ENCODE assay signal across 30 cellular contexts in the genomic region with DNA sequence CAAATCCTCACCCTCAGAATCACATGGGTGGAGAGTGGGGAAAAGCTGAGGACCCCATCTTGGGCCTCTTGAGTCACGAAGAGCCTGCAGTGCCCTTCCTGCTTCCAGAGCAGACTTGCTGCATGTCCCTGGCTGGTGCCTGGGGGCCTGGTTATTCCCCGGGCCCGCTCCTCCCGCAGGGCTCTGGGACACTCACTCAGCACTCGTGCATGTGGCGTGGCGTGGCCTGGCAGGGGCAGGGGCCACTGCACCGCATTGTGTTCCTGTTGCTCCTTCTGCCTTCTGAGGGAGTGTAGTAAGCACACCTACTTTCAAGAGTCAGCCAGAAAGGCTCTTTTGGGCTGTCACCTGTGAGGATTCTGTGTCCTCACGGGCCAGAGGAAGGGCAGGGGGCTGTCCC. TPM values are rescaled to one million over a fixed set of nuclear protein-coding genes. Genes with fewer than 3 reads are reported as not detected.
"Had no signal": no experiment of that assay in that cellular context is flagged by ENCODE, and none has a peak within 500 bp of the region (broad histone marks: within the 10 kb centered on the region; RNA-seq: fewer than 3 reads in every experiment).

No MANE protein-coding gene starts in this region.

- H3K9me3 ChIP-seq: stomach, suprapubic skin, testis, thoracic aorta, thyroid gland, tibial artery, tibial nerve, transverse colon, upper lobe of left lung, upper lobe of right lung, uterus, vagina had no signal

- H3K36me3 ChIP-seq: uterus had no signal

- DNase-seq: stimulated activated CD4-positive, alpha-beta T cell treated with anti-CD3 and anti-CD28 coated beads, Interleukin-2, amount 100 ng/mL, for 48 hours; stimulated activated CD4-positive, alpha-beta T cell treated with anti-CD3 and anti-CD28 coated beads, Interleukin-4, amount 100 ng/mL, for 1 hour; stimulated activated CD4-positive, alpha-beta T cell treated with anti-CD3 and anti-CD28 coated beads, Interleukin-4, amount 100 ng/mL, for 24 hours; stimulated activated CD4-positive, alpha-beta T cell treated with anti-CD3 and anti-CD28 coated beads, Interleukin-4, amount 100 ng/mL, for 4 hours; stimulated activated CD8-positive, alpha-beta memory T cell treated with anti-CD3 and anti-CD28 coated beads, Interleukin-4, amount 100 ng/mL, for 48 hours; stimulated activated naive B cell treated with anti-CD40 and anti-IgM and Interleukin-4, amounts not matched to agents 10 μg/mL and 1 μg/mL and 100 μg/mL, for 72 hours; stimulated activated naive CD4-positive, alpha-beta T cell; stimulated activated naive CD4-positive, alpha-beta T cell treated with Interleukin-2 at 50 U/mL for 16 hours; stimulated activated naive CD8-positive, alpha-beta T cell treated with anti-CD3 and anti-CD28 coated beads, Interleukin-15, amount 100 ng/mL, for 72 hours; stimulated activated naive CD8-positive, alpha-beta T cell treated with anti-CD3 and anti-CD28 coated beads, Interleukin-15, Interleukin-2, amounts not matched to agents 100 U/mL and 50 U/mL, for 24 hours; stomach; substantia nigra; testis; thyroid gland; tibial artery; transverse colon; trophoblast cell; upper lobe of right lung; uterus had no signal

- H3K4me1 ChIP-seq: stomach, suprapubic skin, testis, tibial artery, tibial nerve, transverse colon, upper lobe of left lung, upper lobe of right lung, uterus, vagina had no signal

- H3K27ac ChIP-seq: stomach, suprapubic skin, testis, thoracic aorta, tibial artery, tibial nerve, transverse colon, upper lobe of left lung, upper lobe of right lung, uterus, vagina had no signal

- H3K27me3 ChIP-seq: stomach, suprapubic skin, testis, thyroid gland, tibial artery, tibial nerve, transverse colon, upper lobe of left lung, upper lobe of right lung, uterus, vagina had no signal

- H3K4me3 ChIP-seq: stomach, suprapubic skin, testis, thoracic aorta, thyroid gland, tibial artery, tibial nerve, transverse colon, upper lobe of left lung, upper lobe of right lung, uterus, vagina had no signal

- ATAC-seq: stimulated activated effector memory CD8-positive, alpha-beta T cell treated with anti-CD3 and anti-CD28 coated beads, Interleukin-12 subunit alpha, Interleukin-12 subunit beta, amount 100 ng/mL, for 72 hours; stimulated activated memory B cell treated with anti-CD40 and anti-IgM and Interleukin-4, amounts not matched to agents 10 μg/mL and 1 μg/mL and 100 μg/mL, for 72 hours; stimulated activated naive B cell treated with anti-CD40 and anti-IgM and Interleukin-4, amounts not matched to agents 10 μg/mL and 1 μg/mL and 100 μg/mL, for 72 hours; stimulated activated naive CD8-positive, alpha-beta T cell treated with anti-CD3 and anti-CD28 coated beads, Interleukin-15, amount 100 ng/mL, for 72 hours; stimulated activated naive CD8-positive, alpha-beta T cell treated with anti-CD3 and anti-CD28 coated beads, Interleukin-15, Interleukin-2, amounts not matched to agents 100 U/mL and 50 U/mL, for 24 hours; upper lobe of right lung had no signal

RNA-seq across cellular contexts. Expression of a gene that starts 33.7 kb away (rescaled TPM):
- total RNA-seq: stomach, subcutaneous adipose tissue, suprapubic skin, temporal lobe, thoracic aorta, tibial nerve, transverse colon, upper lobe of left lung, upper lobe of right lung, ureter, urinary bladder had no signal
- polyA plus RNA-seq: urinary bladder had no signal
